ENCODE assay signal across 23 cellular contexts in the genomic region with DNA sequence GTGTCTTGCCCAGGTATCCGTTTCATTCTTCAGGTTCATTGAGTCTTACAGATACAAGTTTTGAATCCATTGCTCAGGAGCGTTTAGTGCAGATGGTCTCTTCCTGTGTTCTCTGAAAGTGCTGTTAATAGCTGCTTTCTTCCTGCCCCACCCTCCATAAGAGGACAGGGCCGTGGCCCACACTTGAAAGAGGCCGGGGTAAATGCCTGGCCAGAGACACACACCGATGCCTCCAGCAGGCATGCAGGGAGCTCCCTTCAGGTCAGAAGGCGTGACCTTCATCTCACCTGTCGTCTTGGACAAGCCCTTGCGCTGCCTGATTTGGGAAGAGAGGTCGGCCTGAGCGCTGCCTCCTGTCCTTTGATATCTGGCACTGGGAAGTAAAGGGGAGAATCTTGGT. TPM values are rescaled to one million over a fixed set of nuclear protein-coding genes. Genes with fewer than 3 reads are reported as not detected.
DNase-seq lines count a peak whose midpoint lies in the region; ATAC-seq, FAIRE-seq and TF ChIP-seq lines count a peak whose summit lies in the region.
"Had no signal": no experiment of that assay in that cellular context is flagged by ENCODE, and none has a peak within 500 bp of the region (broad histone marks: within the 10 kb centered on the region; RNA-seq: fewer than 3 reads in every experiment).

No MANE protein-coding gene starts in this region.

- peaks cover 45% of the 10 kb centered on the region for H3K36me3 Mint-ChIP-seq in activated CD8-positive, alpha-beta T cell treated with anti-CD3 and anti-CD28 coated beads for 36 hours (ENCODE audit: low read depth)
- H3K36me3 Mint-ChIP-seq in memory B cell, result peaks cover 39% of the 10 kb centered on the region
- H3K36me3 Mint-ChIP-seq in CD14-positive monocyte, result peaks cover 65 to 75% of the 10 kb centered on the region in 2 donors

- H3K36me3 ChIP-seq in left ventricle myocardium inferior, result peaks cover 78% of the 10 kb centered on the region

- H3K27me3 Mint-ChIP-seq in activated CD8-positive, alpha-beta T cell treated with anti-CD3 and anti-CD28 coated beads for 36 hours, result no peaks in the 10 kb centered on the region
- H3K27me3 Mint-ChIP-seq in memory B cell (no peaks in the 10 kb centered on the region), CD14-positive monocyte (ENCODE audit: low read depth in 3 of 3) (no peaks in the 10 kb centered on the region)
- H3K27me3 Mint-ChIP-seq: activated CD4-positive, alpha-beta T cell treated with anti-CD3 and anti-CD28 coated beads, Interleukin-2, amount 10 ng/mL, durations not matched to agents 7 days and 5 days; CD4-positive, CD25-positive, alpha-beta regulatory T cell; naive B cell had no signal

- no peaks in the 10 kb centered on the region for H3K9me3 Mint-ChIP-seq in activated CD8-positive, alpha-beta T cell treated with anti-CD3 and anti-CD28 coated beads for 36 hours
- H3K9me3 Mint-ChIP-seq in memory B cell, result no peaks in the 10 kb centered on the region
- no peaks in the 10 kb centered on the region for H3K9me3 Mint-ChIP-seq in CD14-positive monocyte
- H3K9me3 Mint-ChIP-seq: activated CD4-positive, alpha-beta T cell treated with anti-CD3 and anti-CD28 coated beads, Interleukin-2, amount 10 ng/mL, durations not matched to agents 7 days and 5 days; CD4-positive, CD25-positive, alpha-beta regulatory T cell; naive B cell had no signal

- no peaks in the 10 kb centered on the region for H3K27me3 ChIP-seq in left ventricle myocardium inferior (ENCODE audit: low read depth)
- H3K27me3 ChIP-seq: breast epithelium had no signal

- FAIRE-seq in D721Med (lab: Jason Lieb, UNC), result no peak
- FAIRE-seq: colon had no signal

- no peak overlapping the region for H3K4me3 Mint-ChIP-seq in activated CD8-positive, alpha-beta T cell treated with anti-CD3 and anti-CD28 coated beads for 36 hours
- H3K4me3 Mint-ChIP-seq in memory B cell (no peak overlapping the region), CD14-positive monocyte (no peak overlapping the region)
- H3K4me3 Mint-ChIP-seq: activated CD4-positive, alpha-beta T cell treated with anti-CD3 and anti-CD28 coated beads, Interleukin-2, amount 10 ng/mL, durations not matched to agents 7 days and 5 days; naive B cell had no signal

- POLR2A ChIA-PET in activated CD8-positive, alpha-beta T cell treated with anti-CD3 and anti-CD28 coated beads for 36 hours (lab: Charles Lee), result no interaction called here

- peaks cover 44% of the 10 kb centered on the region for H3K4me1 ChIP-seq in left ventricle myocardium inferior
- H3K4me1 ChIP-seq: breast epithelium had no signal

- peak overlapping the region; percentile 25 for H3K27ac ChIP-seq in left ventricle myocardium inferior (replicated peaks)
- H3K27ac ChIP-seq: breast epithelium had no signal

- ATAC-seq in Right ventricle myocardium superior (ENCODE audit: poor library complexity), result no peak
- no peak for ATAC-seq in activated CD8-positive, alpha-beta T cell treated with anti-CD3 and anti-CD28 coated beads for 36 hours
- no peak for ATAC-seq in memory B cell (ENCODE audit: low read depth)
- ATAC-seq in esophagus mucosa, result no peak

- CTCF ChIA-PET in activated CD8-positive, alpha-beta T cell treated with anti-CD3 and anti-CD28 coated beads for 36 hours (lab: Charles Lee), result interaction anchor here (0.9 kb wide), 1 partner anchor 12 kb away, joined by 3 read pairs; a partner anchor contains a TSS

- no peak overlapping the region for H3K4me3 ChIP-seq in left ventricle myocardium inferior
- H3K4me3 ChIP-seq: breast epithelium, HAP-1 had no signal

- H3K4me1 Mint-ChIP-seq in activated CD8-positive, alpha-beta T cell treated with anti-CD3 and anti-CD28 coated beads for 36 hours (ENCODE audit: low read depth), result peaks cover 21% of the 10 kb centered on the region
- peaks cover 17% of the 10 kb centered on the region for H3K4me1 Mint-ChIP-seq in memory B cell
- peaks cover 24% of the 10 kb centered on the region for H3K4me1 Mint-ChIP-seq in CD14-positive monocyte

- DNase-seq in left ventricle myocardium inferior, result no peak
- no peak for DNase-seq in Right ventricle myocardium superior
- no peak for DNase-seq in activated CD8-positive, alpha-beta T cell treated with anti-CD3 and anti-CD28 coated beads for 36 hours
- no peak for DNase-seq in memory B cell (ENCODE audit: low spot score in 2 of 2)
- no peak for DNase-seq in CD14-positive monocyte (ENCODE audit: low spot score)
- no peak for DNase-seq in D721Med (ENCODE audit: insufficient read length, low spot score)
- DNase-seq: activated CD4-positive, alpha-beta T cell treated with anti-CD3 and anti-CD28 coated beads, Interleukin-2, amount 10 ng/mL, durations not matched to agents 7 days and 5 days; activated gamma-delta T cell; CD4-positive, CD25-positive, alpha-beta regulatory T cell; KG1; kidney glomerular epithelial cell; mesenchymal stem cell; naive B cell; retina; RPMI8226; SK-N-SH; stimulated activated CD4-positive, alpha-beta T cell treated with anti-CD3 and anti-CD28 coated beads, Interleukin-12 subunit alpha, Interleukin-12 subunit beta, amount 100 ng/mL, for 4 hours; stimulated activated CD4-positive, alpha-beta T cell treated with anti-CD3 and anti-CD28 coated beads, Interleukin-4, amount 100 ng/mL, for 4 hours; T-helper 2 cell had no signal

- peak overlapping the region; percentile 64 for H3K27ac Mint-ChIP-seq in activated CD8-positive, alpha-beta T cell treated with anti-CD3 and anti-CD28 coated beads for 36 hours
- H3K27ac Mint-ChIP-seq in memory B cell (peak overlapping the region; percentile 6), CD14-positive monocyte (no peak overlapping the region)
- H3K27ac Mint-ChIP-seq: activated CD4-positive, alpha-beta T cell treated with anti-CD3 and anti-CD28 coated beads, Interleukin-2, amount 10 ng/mL, durations not matched to agents 7 days and 5 days had no signal

- no peak for TF ChIP-seq CTCF in left ventricle myocardium inferior (IDR thresholded peaks at IDR 0.05; ENCODE audit: borderline replicate concordance)
- TF ChIP-seq CTCF in activated CD8-positive, alpha-beta T cell treated with anti-CD3 and anti-CD28 coated beads for 36 hours (IDR thresholded peaks at IDR 0.05), result no peak
- TF ChIP-seq CTCF in CD14-positive monocyte (IDR thresholded peaks at IDR 0.05), result no peak
- no peak for TF ChIP-seq CTCF in D721Med (IDR thresholded peaks at IDR 0.05; ENCODE audit: insufficient read depth, missing control alignments)

- no peaks in the 10 kb centered on the region for H3K9me3 ChIP-seq in left ventricle myocardium inferior (replicated peaks)
- H3K9me3 ChIP-seq: breast epithelium, HAP-1, SK-N-SH had no signal

- intact Hi-C loops in left ventricle myocardium inferior (cut with micrococcal nuclease) (no loop called here), Right ventricle myocardium superior (cut with DNase I) (no loop called here), CD14-positive monocyte (cut with micrococcal nuclease) (loop anchor here in 1 of 2 donors (10.0 kb wide), 1 partner anchor 195 kb away; a partner anchor contains a TSS)
- intact Hi-C loops in activated CD8-positive, alpha-beta T cell treated with anti-CD3 and anti-CD28 coated beads for 36 hours (cut with micrococcal nuclease), result no loop called here

RNA-seq across cellular contexts. Expression of a gene that starts 11.6 kb away (rescaled TPM):
- total RNA-seq in left ventricle myocardium inferior (9.2 TPM), Right ventricle myocardium superior (9.3 TPM), esophagus mucosa (26.8 TPM)
- total RNA-seq in activated CD8-positive, alpha-beta T cell treated with anti-CD3 and anti-CD28 coated beads for 36 hours, result 10 to 100 TPM; 21.0 to 24.8 TPM
- polyA plus RNA-seq in CD14-positive monocyte, result 10 to 100 TPM; 23.0 to 35.9 TPM

Comparison
In these comparisons a context has a peak if more than half of its experiments do, and no peak if none do; other contexts are left out.
1. H3K27ac Mint-ChIP-seq: peak in activated CD8-positive, alpha-beta T cell treated with anti-CD3 and anti-CD28 coated beads for 36 hours (single experiment) and memory B cell (single experiment); none in CD14-positive monocyte (0 of 7).